In genomic region chr5:167348980-167349379, GRCh38 we compare ENCODE assay signal across 15 cellular contexts.
DNase-seq lines count a peak whose midpoint lies in the region; ATAC-seq, FAIRE-seq and TF ChIP-seq lines count a peak whose summit lies in the region.
"Had no signal": no experiment of that assay in that cellular context is flagged by ENCODE, and none has a peak within 500 bp of the region (broad histone marks: within the 10 kb centered on the region; RNA-seq: fewer than 3 reads in every experiment).

No MANE protein-coding gene starts in this region.

- TF ChIP-seq CTCF in liver (IDR thresholded peaks at IDR 0.05; ENCODE audit: low read depth, low read length, missing input control) (no peak), HepG2 (CRISPR knock-in tag; IDR thresholded peaks at IDR 0.05) (no peak), coronary artery (IDR thresholded peaks at IDR 0.05) (no peak), endodermal cell (conservative IDR thresholded peaks at IDR 0.05) (no peak)

- H3K9me3 ChIP-seq in liver (ENCODE audit: control insufficient read depth in 4 of 4, low read length in 3 of 4) (no peaks in the 10 kb centered on the region), HepG2 (ENCODE audit: low read length) (no peaks in the 10 kb centered on the region), endodermal cell (ENCODE audit: control insufficient read depth, low read length) (no peaks in the 10 kb centered on the region)
- H3K9me3 ChIP-seq: BE2C, Caco-2 had no signal

- no peak overlapping the region for H2AFZ ChIP-seq in HepG2 (ENCODE audit: low read length)

- BruUV-seq in HepG2 (replicated peaks; lab: Mats Ljungman, UMichigan), result no TSS peak

- H3K27me3 Mint-ChIP-seq in endodermal cell (ENCODE audit: insufficient read depth), result no peaks in the 10 kb centered on the region
- H3K27me3 Mint-ChIP-seq: CD8-positive, alpha-beta memory T cell had no signal

- CTCF ChIA-PET in HepG2 (lab: Yijun Ruan, JAX; ENCODE audit: low intra/inter-chr PET ratio, low total read pairs), result no interaction called here

- WGBS in liver, result 76% methylated on average over 3 of the region's 3 CpGs
- WGBS in HepG2 (ENCODE audit: low lambda C conversion rate), result 15% methylated on average over 3 of the region's 3 CpGs
- WGBS in endodermal cell (ENCODE audit: insufficient coverage in 1 of 2, insufficient read length in 1 of 2), 2 experiments, result 93% methylated on average over 3 of the region's 3 CpGs; no CpG with 5 or more reads in 1 of the 2 experiments

- TF ChIP-seq EP300 in HepG2 (IDR thresholded peaks at IDR 0.05; ENCODE audit: low read depth in 2 of 2, low read length in 2 of 2) (no peak), HepG2 (CRISPR knock-in tag; IDR thresholded peaks at IDR 0.05; ENCODE audit: borderline replicate concordance) (no peak)

- H3K9me3 Mint-ChIP-seq in endodermal cell, result peaks cover 2% of the 10 kb centered on the region

- H3K27me3 ChIP-seq in liver (ENCODE audit: control insufficient read depth in 4 of 4, insufficient read depth in 4 of 4, low read length in 3 of 4) (no peaks in the 10 kb centered on the region), HepG2 (ENCODE audit: control insufficient read depth in 1 of 2, insufficient read depth in 2 of 2, low read length in 2 of 2) (no peaks in the 10 kb centered on the region), endodermal cell (ENCODE audit: control insufficient read depth, insufficient read depth, low read length, poor library complexity, severe bottlenecking) (no peaks in the 10 kb centered on the region)
- H3K27me3 ChIP-seq: BE2C had no signal

- POLR2A ChIA-PET in HepG2 (lab: Yijun Ruan, JAX), result no interaction called here

- no peaks in the 10 kb centered on the region for H4K20me1 ChIP-seq in HepG2 (ENCODE audit: insufficient read depth, low read length)

- H3K36me3 ChIP-seq in liver (ENCODE audit: control insufficient read depth in 4 of 4, insufficient read depth in 3 of 4, low read depth in 1 of 4, low read length in 3 of 4) (no peaks in the 10 kb centered on the region), HepG2 (replicated peaks in 1 of 2; ENCODE audit: control insufficient read depth in 1 of 2, insufficient read depth in 2 of 2, low read length in 2 of 2) (no peaks in the 10 kb centered on the region), endodermal cell (ENCODE audit: control insufficient read depth, insufficient read depth, low read length) (no peaks in the 10 kb centered on the region)
- H3K36me3 ChIP-seq: BE2C had no signal

- H3K27ac ChIP-seq in liver (ENCODE audit: low read depth in 1 of 2, low read length in 2 of 2) (no peak overlapping the region), HepG2 (ENCODE audit: extremely low read length, insufficient read depth, low read length) (no peak overlapping the region), coronary artery (no peak overlapping the region), endodermal cell (ENCODE audit: low read depth, low read length) (no peak overlapping the region)
- H3K27ac ChIP-seq: HL-60 had no signal

- H3K9ac ChIP-seq in liver (ENCODE audit: low read depth in 1 of 2, low read length in 2 of 2), result no peak overlapping the region
- H3K9ac ChIP-seq in HepG2 (ENCODE audit: insufficient read depth, low read depth, low read length), result no peak overlapping the region
- no peak overlapping the region for H3K9ac ChIP-seq in endodermal cell (ENCODE audit: extremely low read depth, low read length, poor library complexity, severe bottlenecking)

- H3K4me3 ChIP-seq in liver (ENCODE audit: low read depth in 1 of 3, low read length in 3 of 3), result peak overlapping the region in 2 of 3 donors; percentile 42 to 58
- H3K4me3 ChIP-seq in HepG2 (replicated peaks in 1 of 3; ENCODE audit: insufficient read depth in 1 of 3, low read depth in 2 of 3, low read length in 3 of 3), result no peak overlapping the region
- H3K4me3 ChIP-seq in coronary artery, result peak overlapping the region; percentile 25
- no peak overlapping the region for H3K4me3 ChIP-seq in endodermal cell (ENCODE audit: low read length)

- H3K79me2 ChIP-seq in HepG2 (ENCODE audit: insufficient read depth, low read length), result no peaks in the 10 kb centered on the region

- no peak overlapping the region for H3K27ac Mint-ChIP-seq in endodermal cell
- H3K27ac Mint-ChIP-seq: CD8-positive, alpha-beta memory T cell; HFFc6 had no signal

- no peak for TF ChIP-seq POLR2A in HepG2 (IDR thresholded peaks at IDR 0.05; ENCODE audit: insufficient read depth in 1 of 2, low read depth in 2 of 2, low read length in 2 of 2)

- intact Hi-C loops in HepG2 (cut with micrococcal nuclease; ENCODE audit: unreplicated experiment), result no loop called here

- H3K4me1 ChIP-seq in liver (ENCODE audit: control insufficient read depth in 4 of 4, insufficient read depth in 4 of 4, low read length in 3 of 4) (peaks cover 0 to 9% (median 0%) of the 10 kb centered on the region in 4 donors), HepG2 (ENCODE audit: insufficient read depth, low read length) (no peaks in the 10 kb centered on the region), endodermal cell (ENCODE audit: control insufficient read depth, insufficient read depth, low read length) (no peaks in the 10 kb centered on the region)
- H3K4me1 ChIP-seq: Caco-2 had no signal

- ATAC-seq in HepG2 (no peak), left lobe of liver (peak; percentile 59), GM19324 (IDR thresholded peaks at IDR 0.05; ENCODE audit: low FRiP score, unreplicated experiment) (no peak)

- no peak overlapping the region for H3K4me3 Mint-ChIP-seq in endodermal cell
- H3K4me3 Mint-ChIP-seq: CD8-positive, alpha-beta memory T cell; HFFc6 had no signal

- no peaks in the 10 kb centered on the region for H3K4me1 Mint-ChIP-seq in endodermal cell
- H3K4me1 Mint-ChIP-seq: CD8-positive, alpha-beta memory T cell had no signal

- no peak for FAIRE-seq in HepG2 (lab: Jason Lieb, UNC)

- no peaks in the 10 kb centered on the region for H3K36me3 Mint-ChIP-seq in endodermal cell (ENCODE audit: low read depth)
- H3K36me3 Mint-ChIP-seq: CD8-positive, alpha-beta memory T cell had no signal

- no peak overlapping the region for H3K4me2 ChIP-seq in HepG2 (ENCODE audit: low read depth, low read length)

- in situ Hi-C loops in HepG2 (cut with HindIII; ENCODE audit: extremely low pct_ligation_motif_present, low pct_unique_long_range_greater_than_20kb), result no loop called here

- TF ChIP-seq RAD21 in liver (IDR thresholded peaks at IDR 0.05) (no peak), HepG2 (CRISPR knock-in tag; IDR thresholded peaks at IDR 0.05) (no peak)

- no peak for DNase-seq in HepG2 (ENCODE audit: low spot score)
- DNase-seq in coronary artery (ENCODE audit: low spot score), result no peak
- no peak for DNase-seq in left lobe of liver (ENCODE audit: low spot score)
- no peak for DNase-seq in endodermal cell
- no peak for DNase-seq in anterior cingulate cortex (lab: John Stamatoyannopoulos, UW)
- DNase-seq in T-helper 9 cell, result no peak
- DNase-seq: Caco-2; CD8-positive, alpha-beta memory T cell; DMS53; HCEC 1CT; HFFc6 had no signal

TF ChIP-seq in liver, 16 proteins besides CTCF, POLR2A, EP300 and RAD21:
- TF ChIP-seq TAF1 (conservative IDR thresholded peaks at IDR 0.05), result no peak

TF ChIP-seq in HepG2, 621 proteins besides CTCF, POLR2A, EP300 and RAD21 (continues in another document):
- no peak for TF ChIP-seq ZSCAN22 (CRISPR knock-in tag; IDR thresholded peaks at IDR 0.05)
- TF ChIP-seq PPARG (CRISPR knock-in tag; conservative IDR thresholded peaks at IDR 0.05), result no peak
- no peak for TF ChIP-seq YEATS2 (CRISPR knock-in tag; IDR thresholded peaks at IDR 0.05; ENCODE audit: borderline replicate concordance)
- TF ChIP-seq THAP9 (CRISPR knock-in tag; IDR thresholded peaks at IDR 0.05; ENCODE audit: borderline replicate concordance), result no peak
- no peak for TF ChIP-seq ZNF761 (CRISPR knock-in tag; conservative IDR thresholded peaks at IDR 0.05)
- TF ChIP-seq FOXO1 (CRISPR knock-in tag; IDR thresholded peaks at IDR 0.05), result no peak
- no peak for TF ChIP-seq TBX2 (CRISPR knock-in tag; IDR thresholded peaks at IDR 0.05; ENCODE audit: borderline replicate concordance)
- TF ChIP-seq ZNF503 (CRISPR knock-in tag; IDR thresholded peaks at IDR 0.05), result no peak
- no peak for TF ChIP-seq PHB2 (IDR thresholded peaks at IDR 0.05; ENCODE audit: partially characterized antibody)
- no peak for TF ChIP-seq ONECUT2 (CRISPR knock-in tag; IDR thresholded peaks at IDR 0.05)

Comparison
In these comparisons a context has a peak if more than half of its experiments do, and no peak if none do; other contexts are left out.
1. H3K4me3 ChIP-seq: peak in liver (2 of 3) and coronary artery (single experiment); none in HepG2 (0 of 3) and endodermal cell (single experiment).